In genomic region chr1:183634429-183635065, GRCh38 we compare ENCODE assay signal across 2 cellular contexts.
TF ChIP-seq lines count a peak whose summit lies in the region.

No MANE protein-coding gene starts in this region.

TF ChIP-seq in SK-N-SH treated with all-trans-retinoic acid at 6 μM for 48 hours, 23 proteins besides CTCF, POLR2A, EP300 and RAD21 (continued from another document):
- TF ChIP-seq, protein P1, sequence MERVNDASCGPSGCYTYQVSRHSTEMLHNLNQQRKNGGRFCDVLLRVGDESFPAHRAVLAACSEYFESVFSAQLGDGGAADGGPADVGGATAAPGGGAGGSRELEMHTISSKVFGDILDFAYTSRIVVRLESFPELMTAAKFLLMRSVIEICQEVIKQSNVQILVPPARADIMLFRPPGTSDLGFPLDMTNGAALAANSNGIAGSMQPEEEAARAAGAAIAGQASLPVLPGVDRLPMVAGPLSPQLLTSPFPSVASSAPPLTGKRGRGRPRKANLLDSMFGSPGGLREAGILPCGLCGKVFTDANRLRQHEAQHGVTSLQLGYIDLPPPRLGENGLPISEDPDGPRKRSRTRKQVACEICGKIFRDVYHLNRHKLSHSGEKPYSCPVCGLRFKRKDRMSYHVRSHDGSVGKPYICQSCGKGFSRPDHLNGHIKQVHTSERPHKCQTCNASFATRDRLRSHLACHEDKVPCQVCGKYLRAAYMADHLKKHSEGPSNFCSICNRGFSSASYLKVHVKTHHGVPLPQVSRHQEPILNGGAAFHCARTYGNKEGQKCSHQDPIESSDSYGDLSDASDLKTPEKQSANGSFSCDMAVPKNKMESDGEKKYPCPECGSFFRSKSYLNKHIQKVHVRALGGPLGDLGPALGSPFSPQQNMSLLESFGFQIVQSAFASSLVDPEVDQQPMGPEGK (CRISPR knock-in tag; IDR thresholded peaks at IDR 0.05; ENCODE audit: borderline replicate concordance): no peak
- TF ChIP-seq ZNF70 (CRISPR knock-in tag; IDR thresholded peaks at IDR 0.05) (no peak), BACH2 (CRISPR knock-in tag; IDR thresholded peaks at IDR 0.05; ENCODE audit: borderline replicate concordance) (no peak), RARB (CRISPR knock-in tag; IDR thresholded peaks at IDR 0.05) (no peak), ZNF565 (CRISPR knock-in tag; conservative IDR thresholded peaks at IDR 0.05; ENCODE audit: low read depth) (no peak)

TF ChIP-seq in WTC11, 78 proteins besides CTCF, POLR2A, EP300 and RAD21 (continued from another document):
- TF ChIP-seq E2F4 (CRISPR knock-in tag; IDR thresholded peaks at IDR 0.05; ENCODE audit: borderline replicate concordance, low read depth): no peak
- TF ChIP-seq, protein P2, sequence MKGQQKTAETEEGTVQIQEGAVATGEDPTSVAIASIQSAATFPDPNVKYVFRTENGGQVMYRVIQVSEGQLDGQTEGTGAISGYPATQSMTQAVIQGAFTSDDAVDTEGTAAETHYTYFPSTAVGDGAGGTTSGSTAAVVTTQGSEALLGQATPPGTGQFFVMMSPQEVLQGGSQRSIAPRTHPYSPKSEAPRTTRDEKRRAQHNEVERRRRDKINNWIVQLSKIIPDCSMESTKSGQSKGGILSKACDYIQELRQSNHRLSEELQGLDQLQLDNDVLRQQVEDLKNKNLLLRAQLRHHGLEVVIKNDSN (CRISPR knock-in tag; IDR thresholded peaks at IDR 0.05): no peak
- no peak for TF ChIP-seq FOXP1 (CRISPR knock-in tag; IDR thresholded peaks at IDR 0.05; ENCODE audit: borderline replicate concordance)
TF ChIP-seq in WTC11: peak in this region for 0.
